Comparison of ENCODE assay signal across 14 cellular contexts in genomic region chr7:83970081-83970480, GRCh38.
"Had no signal": no experiment of that assay in that cellular context is flagged by ENCODE, and none has a peak within 500 bp of the region (broad histone marks: within the 10 kb centered on the region; RNA-seq: fewer than 3 reads in every experiment).

No MANE protein-coding gene starts in this region.

- DNase-seq: dorsolateral prefrontal cortex; effector CD8-positive, alpha-beta T cell; foreskin keratinocyte; immature natural killer cell; kidney; left cardiac atrium; left ventricle myocardium superior; mesenchymal stem cell; naive thymus-derived CD8-positive, alpha-beta T cell; posterior cingulate gyrus; stimulated activated CD4-positive, alpha-beta T cell treated with anti-CD3 and anti-CD28 coated beads, Interleukin-12 subunit alpha, Interleukin-12 subunit beta, amount 100 ng/mL, for 4 hours; stimulated activated naive CD4-positive, alpha-beta T cell treated with Interleukin-2 at 50 U/mL for 16 hours; trophoblast cell had no signal

- H3K36me3 Mint-ChIP-seq: immature natural killer cell; naive thymus-derived CD8-positive, alpha-beta T cell had no signal

- H3K27ac Mint-ChIP-seq: immature natural killer cell; naive thymus-derived CD8-positive, alpha-beta T cell had no signal

- H3K27me3 Mint-ChIP-seq: naive thymus-derived CD8-positive, alpha-beta T cell had no signal

- H3K4me3 Mint-ChIP-seq: immature natural killer cell; naive thymus-derived CD8-positive, alpha-beta T cell; neural crest cell had no signal

- H3K4me1 Mint-ChIP-seq: immature natural killer cell; naive thymus-derived CD8-positive, alpha-beta T cell; neural crest cell had no signal

- H3K9me3 Mint-ChIP-seq: naive thymus-derived CD8-positive, alpha-beta T cell; neural crest cell had no signal
